Comparison of ENCODE assay signal across 27 cellular contexts in the genomic region with DNA sequence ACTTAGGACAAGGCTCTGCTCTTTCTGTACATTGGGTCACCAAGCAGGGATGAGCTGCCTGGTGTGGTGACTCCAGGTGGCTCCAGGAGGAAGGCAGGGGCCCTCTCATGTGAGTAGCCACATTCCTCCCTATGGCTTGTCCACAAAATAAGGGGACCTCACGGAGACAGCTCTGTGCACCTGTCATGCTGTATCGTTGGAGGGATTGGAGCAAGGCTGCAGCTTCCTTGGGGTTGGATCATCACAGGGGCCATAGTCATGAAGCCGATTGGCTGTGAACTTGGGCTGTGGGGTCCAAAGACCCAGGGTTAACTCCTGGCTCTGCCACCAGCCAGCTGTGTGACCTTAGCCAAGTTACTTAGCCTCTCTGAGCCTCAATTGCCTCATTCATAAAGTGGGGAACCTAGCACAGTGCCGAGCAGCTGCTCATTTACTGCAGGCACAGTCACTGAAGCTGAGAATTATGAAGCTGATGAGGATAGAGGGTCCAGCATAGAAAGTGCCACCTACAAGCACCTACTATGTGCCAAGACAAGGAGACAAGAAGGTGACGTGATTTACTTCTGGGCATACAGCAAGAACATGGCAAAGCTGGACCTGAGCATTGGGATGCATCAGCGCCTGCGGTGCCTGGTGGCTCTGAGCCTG. TPM values are rescaled to one million over a fixed set of nuclear protein-coding genes. Genes with fewer than 3 reads are reported as not detected.
A peak's percentile ranks its signal among the peaks of the same experiment; 100 is the strongest.
DNase-seq lines count a peak whose midpoint lies in the region; TF ChIP-seq lines count a peak whose summit lies in the region.
"Had no signal": no experiment of that assay in that cellular context is flagged by ENCODE, and none has a peak within 500 bp of the region (broad histone marks: within the 10 kb centered on the region; RNA-seq: fewer than 3 reads in every experiment).

No MANE protein-coding gene starts in this region.

- no peak overlapping the region for H3K4me2 ChIP-seq in mammary epithelial cell (ENCODE audit: insufficient read depth, low read depth, low read length)
- H3K4me2 ChIP-seq: smooth muscle cell had no signal

- no peaks in the 10 kb centered on the region for H3K9me3 ChIP-seq in mammary epithelial cell (replicated peaks; ENCODE audit: insufficient read depth, low read length)
- H3K9me3 ChIP-seq in colonic mucosa, result no peaks in the 10 kb centered on the region
- H3K9me3 ChIP-seq in thyroid gland, result no peaks in the 10 kb centered on the region
- H3K9me3 ChIP-seq in endodermal cell (ENCODE audit: control insufficient read depth, low read length), result no peaks in the 10 kb centered on the region

- no peaks in the 10 kb centered on the region for H3K79me2 ChIP-seq in mammary epithelial cell (ENCODE audit: insufficient read depth, low read length)

- H3K4me1 Mint-ChIP-seq in MCF 10A (ENCODE audit: insufficient read depth, unreplicated experiment) (peaks cover 44% of the 10 kb centered on the region), nephron (peaks cover 19% of the 10 kb centered on the region), endodermal cell (peaks cover 3% of the 10 kb centered on the region)
- H3K4me1 Mint-ChIP-seq: WTC11 had no signal

- TF ChIP-seq POLR2A in thyroid gland (IDR thresholded peaks at IDR 0.05), result no peak

- DNase-seq in MCF 10A (ENCODE audit: unreplicated experiment) (no peak), mammary epithelial cell (no peak), colonic mucosa (no peak), thyroid gland (no peak), endodermal cell (no peak), NCI-H345 treated with DMSO at 0.1 percent for 48 hours (lab: John Stamatoyannopoulos, UW; ENCODE audit: unreplicated experiment) (no peak), NCI-H2227 (lab: John Stamatoyannopoulos, UW; ENCODE audit: unreplicated experiment) (no peak)
- DNase-seq: 8988T; CD4-positive, alpha-beta T cell; central memory CD4-positive, alpha-beta T cell; HCEC 1CT; NCI-H1092 treated with DMSO at 0.1 percent for 48 hours; NCI-H2029 treated with DMSO at 0.1 percent for 48 hours; NCI-H345; OCI-M1; SHP77 treated with DMSO at 0.1 percent for 48 hours; stimulated activated CD4-positive, alpha-beta T cell treated with anti-CD3 and anti-CD28 coated beads, Interleukin-4, amount 100 ng/mL, for 1 hour; stimulated activated naive CD4-positive, alpha-beta T cell treated with Interleukin-2 at 50 U/mL for 16 hours; SW 1271 had no signal

- POLR2A ChIA-PET in MCF 10A (lab: Yijun Ruan, JAX), result interaction anchor here (0.7 to 2.0 kb wide), 3 partner anchors 11 to 13 kb away, joined by 4 to 9 read pairs (median 4); no protein-coding TSS in a partner anchor

- H3K9me3 Mint-ChIP-seq in MCF 10A (ENCODE audit: unreplicated experiment), result no peaks in the 10 kb centered on the region
- no peaks in the 10 kb centered on the region for H3K9me3 Mint-ChIP-seq in nephron
- H3K9me3 Mint-ChIP-seq in endodermal cell, result no peaks in the 10 kb centered on the region
- H3K9me3 Mint-ChIP-seq: activated naive CD4-positive, alpha-beta T cell treated with anti-CD3 and anti-CD28 coated beads, Interleukin-2, amount 50 U/mL, for 72 hours; activated T-helper 2 cell treated with anti-CD3 and anti-CD28 coated beads, Interferon-gamma antibody, Interleukin-2, Interleukin-4, amounts not matched to agents 10 μg/mL and 5 μg/mL and 100 μg/mL, durations not matched to agents 14 hours and 24 hours and 36 hours; CD4-positive, alpha-beta T cell; mesothelial cell of epicardium; neural crest cell; WTC11 had no signal

- H3K4me1 ChIP-seq in mammary epithelial cell (ENCODE audit: insufficient read depth, low read length) (peaks cover 45% of the 10 kb centered on the region), colonic mucosa (peaks cover 21% of the 10 kb centered on the region), thyroid gland (peaks cover 24 to 37% of the 10 kb centered on the region in 2 donors), endodermal cell (ENCODE audit: control insufficient read depth, insufficient read depth, low read length) (peaks cover 7% of the 10 kb centered on the region)

- intact Hi-C loops in MCF 10A (cut with micrococcal nuclease) (no loop called here), mammary epithelial cell (cut with micrococcal nuclease) (loop anchor here (10.0 kb wide), 1 partner anchor 304 kb away; no protein-coding TSS in a partner anchor), colonic mucosa (cut with DNase I) (no loop called here), thyroid gland (cut with DNase I) (no loop called here)

- BruUV-seq in MCF 10A (replicated peaks; lab: Mats Ljungman, UMichigan), result no TSS peak
- no TSS peak for BruUV-seq in mammary epithelial cell (replicated peaks; lab: Mats Ljungman, UMichigan)

- H3K9ac ChIP-seq in mammary epithelial cell (ENCODE audit: insufficient read depth, low read length) (no peak overlapping the region), colonic mucosa (ENCODE audit: low read depth in 2 of 2, low read length in 2 of 2) (peak overlapping the region; percentile 6 to 72), endodermal cell (ENCODE audit: extremely low read depth, low read length, poor library complexity, severe bottlenecking) (no peak overlapping the region)

- dilution Hi-C loops in mammary epithelial cell (cut with HindIII; ENCODE audit: low sequenced_read_pairs), result no loop called here

- in situ Hi-C loops in mammary epithelial cell (cut with MboI; ENCODE audit: low sequenced_read_pairs in 2 of 2), result no loop called here

- peak overlapping the region; percentile 21 for H3K4me3 Mint-ChIP-seq in MCF 10A (ENCODE audit: unreplicated experiment)
- H3K4me3 Mint-ChIP-seq in nephron, result no peak overlapping the region
- H3K4me3 Mint-ChIP-seq in endodermal cell, result no peak overlapping the region
- H3K4me3 Mint-ChIP-seq: CD4-positive, alpha-beta T cell; mesothelial cell of epicardium; neural crest cell; WTC11 had no signal

- H3K4me3 ChIP-seq in mammary epithelial cell (replicated peaks in 1 of 3; ENCODE audit: insufficient read depth in 1 of 3, low read depth in 2 of 3, low read length in 3 of 3) (no peak overlapping the region), colonic mucosa (no peak overlapping the region), thyroid gland (replicated peaks in 1 of 3) (no peak overlapping the region), endodermal cell (ENCODE audit: low read length) (no peak overlapping the region)
- H3K4me3 ChIP-seq: smooth muscle cell had no signal

- H3K36me3 Mint-ChIP-seq in MCF 10A (ENCODE audit: insufficient read depth, unreplicated experiment), result no peaks in the 10 kb centered on the region
- no peaks in the 10 kb centered on the region for H3K36me3 Mint-ChIP-seq in nephron (ENCODE audit: low read depth)
- no peaks in the 10 kb centered on the region for H3K36me3 Mint-ChIP-seq in endodermal cell (ENCODE audit: low read depth)
- H3K36me3 Mint-ChIP-seq: activated naive CD4-positive, alpha-beta T cell treated with anti-CD3 and anti-CD28 coated beads, Interleukin-2, amount 50 U/mL, for 72 hours; mesothelial cell of epicardium; WTC11 had no signal

- H3K27me3 ChIP-seq in mammary epithelial cell (ENCODE audit: insufficient read depth, low read length), result peaks cover under 1% of the 10 kb centered on the region
- no peaks in the 10 kb centered on the region for H3K27me3 ChIP-seq in colonic mucosa
- H3K27me3 ChIP-seq in thyroid gland, result no peaks in the 10 kb centered on the region
- peaks cover 4% of the 10 kb centered on the region for H3K27me3 ChIP-seq in endodermal cell (ENCODE audit: control insufficient read depth, insufficient read depth, low read length, poor library complexity, severe bottlenecking)

- TF ChIP-seq CTCF in MCF 10A (IDR thresholded peaks at IDR 0.05; ENCODE audit: unreplicated experiment), result no peak
- TF ChIP-seq CTCF in mammary epithelial cell (conservative IDR thresholded peaks at IDR 0.05 in 1 of 2, IDR thresholded peaks at IDR 0.05 in 1 of 2; ENCODE audit: extremely low read depth in 1 of 2, insufficient read depth in 1 of 2, low read depth in 1 of 2, low read length in 2 of 2), result no peak
- no peak for TF ChIP-seq CTCF in colonic mucosa (IDR thresholded peaks at IDR 0.05)
- TF ChIP-seq CTCF in nephron (IDR thresholded peaks at IDR 0.05; ENCODE audit: unreplicated experiment in 3 of 3), result no peak
- TF ChIP-seq CTCF in thyroid gland (IDR thresholded peaks at IDR 0.05), result no peak
- TF ChIP-seq CTCF in endodermal cell (conservative IDR thresholded peaks at IDR 0.05), result no peak

- WGBS in mammary epithelial cell (ENCODE audit: low coverage, missing lambda C conversion rate), result 94% methylated on average over 6 of the region's 7 CpGs
- WGBS in thyroid gland, 2 donors, result 88 to 92% methylated on average over 5 to 7 of the region's 7 CpGs
- WGBS in endodermal cell (ENCODE audit: insufficient coverage in 1 of 2, insufficient read length in 1 of 2), 2 experiments, result 94 to 97% methylated on average over 6 to 7 of the region's 7 CpGs

- H4K20me1 ChIP-seq in mammary epithelial cell (ENCODE audit: insufficient read depth, low read length), result no peaks in the 10 kb centered on the region

- H3K27ac Mint-ChIP-seq in MCF 10A (ENCODE audit: low read depth, unreplicated experiment), result no peak overlapping the region
- peak overlapping the region in 2 of 3 experiments; percentile 69 to 84 for H3K27ac Mint-ChIP-seq in nephron
- no peak overlapping the region for H3K27ac Mint-ChIP-seq in endodermal cell
- H3K27ac Mint-ChIP-seq: activated naive CD4-positive, alpha-beta T cell treated with anti-CD3 and anti-CD28 coated beads, Interleukin-2, amount 50 U/mL, for 72 hours; activated T-helper 2 cell treated with anti-CD3 and anti-CD28 coated beads, Interferon-gamma antibody, Interleukin-2, Interleukin-4, amounts not matched to agents 10 μg/mL and 5 μg/mL and 100 μg/mL, durations not matched to agents 14 hours and 24 hours and 36 hours; CD4-positive, alpha-beta T cell; progenitor cell of endocrine pancreas; WTC11 had no signal

- H3K27ac ChIP-seq in mammary epithelial cell (ENCODE audit: insufficient read depth, low read depth, low read length) (no peak overlapping the region), colonic mucosa (no peak overlapping the region), thyroid gland (peak overlapping the region; percentile 7 to 82 (median 82)), endodermal cell (ENCODE audit: low read depth, low read length) (no peak overlapping the region)

- CTCF ChIA-PET in MCF 10A (lab: Yijun Ruan, JAX), result interaction anchor here (0.6 to 2.9 kb wide), 4 partner anchors 81 to 331 kb away, joined by 3 to 12 read pairs (median 4); no protein-coding TSS in a partner anchor
- CTCF ChIA-PET in mammary epithelial cell (lab: Charles Lee; ENCODE audit: low non-redundant PET), result no interaction called here

- no peak overlapping the region for H2AFZ ChIP-seq in mammary epithelial cell (ENCODE audit: low read depth, low read length)

- no peaks in the 10 kb centered on the region for H3K36me3 ChIP-seq in mammary epithelial cell (ENCODE audit: insufficient read depth, low read length)
- H3K36me3 ChIP-seq in colonic mucosa, result no peaks in the 10 kb centered on the region
- H3K36me3 ChIP-seq in thyroid gland, result no peaks in the 10 kb centered on the region
- H3K36me3 ChIP-seq in endodermal cell (ENCODE audit: control insufficient read depth, insufficient read depth, low read length), result no peaks in the 10 kb centered on the region

- H3K27me3 Mint-ChIP-seq in MCF 10A (ENCODE audit: insufficient read depth, unreplicated experiment), result no peaks in the 10 kb centered on the region
- peaks cover 10% of the 10 kb centered on the region for H3K27me3 Mint-ChIP-seq in nephron (ENCODE audit: low read depth)
- H3K27me3 Mint-ChIP-seq in endodermal cell (ENCODE audit: insufficient read depth), result peaks cover 9% of the 10 kb centered on the region
- H3K27me3 Mint-ChIP-seq: CD4-positive, alpha-beta T cell had no signal

RNA-seq across cellular contexts. Expression of a gene that starts 11.8 kb away (rescaled TPM):
- total RNA-seq in MCF 10A (2022), result 15.6 and 19.2 TPM in 2 replicates
- total RNA-seq in mammary epithelial cell, result 10 to 100 TPM; 20.0 to 37.5 TPM
- polyA plus RNA-seq in mammary epithelial cell, result 6.7 TPM
- polyA minus RNA-seq in mammary epithelial cell, result 11.6 TPM
- total RNA-seq in colonic mucosa, result 10 to 100 TPM; 20.8 to 32.8 TPM
- total RNA-seq in thyroid gland, result 10 to 100 TPM; 37.1 to 73.2 (median 50.6) TPM
- 10 to 100 TPM; 32.9 to 43.5 TPM for total RNA-seq in endodermal cell
- polyA plus RNA-seq in endodermal cell (2013, experiment 1 of 2), result 30.0 TPM
- polyA plus RNA-seq in endodermal cell (2013, experiment 2 of 2), result 32.5 TPM

RNA-seq across cellular contexts. Expression of a gene that starts 54.7 kb away (rescaled TPM):
- 10.6 and 13.0 TPM in 2 replicates for total RNA-seq in MCF 10A (2022)
- 10 to 100 TPM; 14.1 to 15.3 TPM for total RNA-seq in mammary epithelial cell
- polyA plus RNA-seq in mammary epithelial cell, result 14.7 TPM
- 0.26 TPM for polyA minus RNA-seq in mammary epithelial cell
- total RNA-seq in colonic mucosa, result 10 to 100 TPM; 14.4 to 16.4 TPM
- total RNA-seq in thyroid gland, result 10 to 100 TPM; 11.7 to 31.3 (median 22.1) TPM
- total RNA-seq in endodermal cell, result 10 to 100 TPM; 18.8 to 26.5 TPM
- polyA plus RNA-seq in endodermal cell (2013, experiment 1 of 2), result 21.0 TPM
- polyA plus RNA-seq in endodermal cell (2013, experiment 2 of 2), result 18.1 TPM

Comparison
In these comparisons a context has a peak if more than half of its experiments do, and no peak if none do; other contexts are left out.
1. H3K27ac Mint-ChIP-seq: peak in nephron (2 of 3); none in MCF 10A (single experiment) and endodermal cell (single experiment).
2. H3K27ac ChIP-seq: peak in thyroid gland (3 of 3); none in mammary epithelial cell (single experiment), colonic mucosa (single experiment) and endodermal cell (single experiment).
3. H3K9ac ChIP-seq: peak in colonic mucosa (2 of 2); none in mammary epithelial cell (single experiment) and endodermal cell (single experiment).